ENCODE assay signal across 26 cellular contexts in the genomic region with DNA sequence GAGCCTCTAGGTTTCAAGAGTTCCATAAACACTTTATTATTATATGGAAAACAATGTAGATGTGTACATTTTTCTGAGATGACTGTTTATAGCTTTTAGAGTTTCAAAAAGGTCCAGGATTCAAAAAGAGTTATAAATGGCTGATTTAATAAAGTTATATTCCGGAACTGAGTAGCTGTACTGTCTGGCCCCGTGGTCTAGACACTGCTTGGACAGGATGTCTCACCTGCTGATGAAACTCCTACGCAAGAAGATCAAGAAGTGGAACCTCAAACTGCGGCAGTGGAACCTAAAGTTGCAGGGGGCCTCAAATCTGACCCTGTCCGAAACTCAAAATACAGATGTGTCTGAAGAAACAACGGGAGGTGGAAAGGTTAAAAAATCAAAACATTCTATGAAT.
"Had no signal": no experiment of that assay in that cellular context is flagged by ENCODE, and none has a peak within 500 bp of the region (broad histone marks: within the 10 kb centered on the region; RNA-seq: fewer than 3 reads in every experiment).

No MANE protein-coding gene starts in this region.

- H3K9me3 ChIP-seq: body of pancreas, testis, upper lobe of right lung had no signal

- H3K4me3 ChIP-seq: body of pancreas, cardiac muscle cell, hepatocyte, SK-N-MC, testis, upper lobe of right lung had no signal

- DNase-seq: activated CD4-positive, alpha-beta memory T cell treated with anti-CD3 and anti-CD28 coated beads, Interleukin-2, amount 10 ng/mL, durations not matched to agents 7 days and 5 days; activated CD4-positive, alpha-beta T cell treated with anti-CD3 and anti-CD28 coated beads for 48 hours; activated gamma-delta T cell treated with Interleukin-2 at 50 U/mL for 16 hours; activated naive CD8-positive, alpha-beta T cell treated with anti-CD3 and anti-CD28 coated beads, Interleukin-2, amount 10 ng/mL, durations not matched to agents 7 days and 5 days; amygdala; body of pancreas; effector CD4-positive, alpha-beta T cell; foreskin keratinocyte; kidney glomerular epithelial cell; left ventricle myocardium superior; mammary epithelial cell; midbrain; nephron progenitor cell; nucleus accumbens; right cardiac atrium; stimulated activated CD4-positive, alpha-beta T cell treated with anti-CD3 and anti-CD28 coated beads, Interleukin-1b, Interleukin-23, amount 100 ng/mL, for 48 hours; SW 1271; testis; upper lobe of right lung had no signal

- H3K27ac ChIP-seq: body of pancreas, cardiac muscle cell, foreskin keratinocyte, hepatocyte, parathyroid adenoma, SK-N-MC, testis, upper lobe of right lung had no signal

- ATAC-seq: body of pancreas; foreskin keratinocyte; left ventricle myocardium superior; right cardiac atrium; stimulated activated memory B cell treated with anti-CD40 and anti-IgM and Interleukin-4, amounts not matched to agents 10 μg/mL and 1 μg/mL and 100 μg/mL, for 72 hours; upper lobe of right lung had no signal

- H3K27ac Mint-ChIP-seq: activated CD4-positive, alpha-beta memory T cell treated with anti-CD3 and anti-CD28 coated beads, Interleukin-2, amount 10 ng/mL, durations not matched to agents 7 days and 5 days; activated naive CD8-positive, alpha-beta T cell treated with anti-CD3 and anti-CD28 coated beads, Interleukin-2, amount 10 ng/mL, durations not matched to agents 7 days and 5 days; activated T-helper 1 cell treated with anti-CD3 and anti-CD28 coated beads, Interleukin-12 subunit alpha, Interleukin-12 subunit beta, Interleukin-2, Interleukin-4 antibody, amounts not matched to agents 30 ng/mL and 10 ng/mL and 1 ng/mL, durations not matched to agents 14 hours and 24 hours and 36 hours; dendritic cell treated with granulocyte-macrophage colony-stimulating factor and Interleukin-4, amounts not matched to agents 40 ng/mL and 50 ng/mL, for 4 days; nephron progenitor cell; stimulated activated memory B cell treated with anti-CD40 and anti-IgM and Interleukin-4, amounts not matched to agents 10 μg/mL and 1 μg/mL and 100 μg/mL, for 72 hours had no signal

- H3K4me1 Mint-ChIP-seq: stimulated activated memory B cell treated with anti-CD40 and anti-IgM and Interleukin-4, amounts not matched to agents 10 μg/mL and 1 μg/mL and 100 μg/mL, for 72 hours had no signal

- H3K9ac ChIP-seq: parathyroid adenoma had no signal

- H3K27me3 Mint-ChIP-seq: activated CD4-positive, alpha-beta memory T cell treated with anti-CD3 and anti-CD28 coated beads, Interleukin-2, amount 10 ng/mL, durations not matched to agents 7 days and 5 days; activated naive CD8-positive, alpha-beta T cell treated with anti-CD3 and anti-CD28 coated beads, Interleukin-2, amount 10 ng/mL, durations not matched to agents 7 days and 5 days; dendritic cell treated with granulocyte-macrophage colony-stimulating factor and Interleukin-4, amounts not matched to agents 40 ng/mL and 50 ng/mL, for 4 days; stimulated activated memory B cell treated with anti-CD40 and anti-IgM and Interleukin-4, amounts not matched to agents 10 μg/mL and 1 μg/mL and 100 μg/mL, for 72 hours had no signal

- H3K4me3 Mint-ChIP-seq: activated CD4-positive, alpha-beta memory T cell treated with anti-CD3 and anti-CD28 coated beads, Interleukin-2, amount 10 ng/mL, durations not matched to agents 7 days and 5 days; activated naive CD8-positive, alpha-beta T cell treated with anti-CD3 and anti-CD28 coated beads, Interleukin-2, amount 10 ng/mL, durations not matched to agents 7 days and 5 days; activated T-helper 1 cell treated with anti-CD3 and anti-CD28 coated beads, Interleukin-12 subunit alpha, Interleukin-12 subunit beta, Interleukin-2, Interleukin-4 antibody, amounts not matched to agents 30 ng/mL and 10 ng/mL and 1 ng/mL, durations not matched to agents 14 hours and 24 hours and 36 hours; dendritic cell treated with granulocyte-macrophage colony-stimulating factor and Interleukin-4, amounts not matched to agents 40 ng/mL and 50 ng/mL, for 4 days; nephron progenitor cell; stimulated activated memory B cell treated with anti-CD40 and anti-IgM and Interleukin-4, amounts not matched to agents 10 μg/mL and 1 μg/mL and 100 μg/mL, for 72 hours had no signal

- H3K4me1 ChIP-seq: parathyroid adenoma, testis had no signal

- H3K9me3 Mint-ChIP-seq: activated CD4-positive, alpha-beta memory T cell treated with anti-CD3 and anti-CD28 coated beads, Interleukin-2, amount 10 ng/mL, durations not matched to agents 7 days and 5 days; activated naive CD8-positive, alpha-beta T cell treated with anti-CD3 and anti-CD28 coated beads, Interleukin-2, amount 10 ng/mL, durations not matched to agents 7 days and 5 days; activated T-helper 1 cell treated with anti-CD3 and anti-CD28 coated beads, Interleukin-12 subunit alpha, Interleukin-12 subunit beta, Interleukin-2, Interleukin-4 antibody, amounts not matched to agents 30 ng/mL and 10 ng/mL and 1 ng/mL, durations not matched to agents 14 hours and 24 hours and 36 hours; dendritic cell treated with granulocyte-macrophage colony-stimulating factor and Interleukin-4, amounts not matched to agents 40 ng/mL and 50 ng/mL, for 4 days; nephron progenitor cell; stimulated activated memory B cell treated with anti-CD40 and anti-IgM and Interleukin-4, amounts not matched to agents 10 μg/mL and 1 μg/mL and 100 μg/mL, for 72 hours had no signal

- H3K27me3 ChIP-seq: body of pancreas, cardiac muscle cell, foreskin keratinocyte, hepatocyte, testis, upper lobe of right lung had no signal

- H3K4me2 ChIP-seq: hepatocyte had no signal
